In the genomic region with DNA sequence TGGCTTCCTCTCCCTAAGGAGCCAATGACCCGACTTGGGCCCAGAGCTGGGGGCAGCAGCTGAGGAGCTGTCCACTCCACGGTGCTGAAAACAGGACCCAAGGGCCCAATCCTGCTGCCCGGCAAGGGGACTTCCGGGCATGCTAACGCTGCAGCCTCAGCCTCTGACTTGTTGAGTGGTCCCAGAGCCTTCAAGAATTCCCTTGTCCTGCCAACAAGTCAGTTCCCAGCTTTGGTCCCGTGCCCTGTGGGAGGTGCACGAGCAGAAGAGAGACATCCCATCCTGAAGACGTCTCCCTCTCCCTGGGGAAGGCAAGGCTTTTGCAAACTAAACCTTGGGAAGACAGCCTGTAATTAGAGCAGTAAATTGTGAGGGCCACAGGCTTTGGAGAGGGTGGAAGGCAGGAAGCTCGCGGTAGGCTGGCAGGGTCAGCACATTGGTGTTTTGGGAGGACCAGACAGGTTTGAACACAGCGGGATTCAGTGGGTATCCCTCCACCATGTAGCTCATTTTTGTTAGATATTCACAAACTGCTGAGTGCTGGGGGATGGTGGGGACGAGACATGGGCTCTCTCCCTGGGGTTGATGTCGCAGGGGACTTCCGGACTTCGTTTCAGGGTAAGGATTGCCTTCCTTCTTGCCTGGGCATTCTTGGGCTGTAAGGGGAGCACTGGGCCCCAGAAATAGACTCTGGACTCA, we compare ENCODE assay signal across 18 cellular contexts. TPM values are rescaled to one million over a fixed set of nuclear protein-coding genes. Genes with fewer than 3 reads are reported as not detected.
DNase-seq lines count a peak whose midpoint lies in the region; ATAC-seq and TF ChIP-seq lines count a peak whose summit lies in the region.
"Had no signal": no experiment of that assay in that cellular context is flagged by ENCODE, and none has a peak within 500 bp of the region (broad histone marks: within the 10 kb centered on the region; RNA-seq: fewer than 3 reads in every experiment).

No MANE protein-coding gene starts in this region.

- H3K9me3 ChIP-seq in iPS DF 6.9 (ENCODE audit: control insufficient read depth, insufficient read depth, low read length) (no peaks in the 10 kb centered on the region), upper lobe of right lung (no peaks in the 10 kb centered on the region)
- H3K9me3 ChIP-seq: ovary had no signal

- DNase-seq in activated effector memory CD4-positive, alpha-beta T cell treated with anti-CD3 and anti-CD28 coated beads, Interleukin-2, amount 50 U/mL, for 16 hours = peak; percentile 48
- no peak for DNase-seq in activated effector memory CD4-positive, alpha-beta T cell treated with Interleukin-2 at 50 U/mL for 16 hours
- DNase-seq in NCI-H69 (lab: John Stamatoyannopoulos, UW) (peak; percentile 81), iPS DF 6.9 (ENCODE audit: low read depth, low spot score) (peak; percentile 37), upper lobe of right lung (peak; percentile 37), GM10266 (ENCODE audit: extremely low spot score) (no peak), retina (no peak), COR-L47 (lab: John Stamatoyannopoulos, UW) (no peak)
- DNase-seq: activated CD8-positive, alpha-beta T cell treated with anti-CD3 and anti-CD28 coated beads, Interleukin-2, amount 10 ng/mL, durations not matched to agents 7 days and 5 days; activated gamma-delta T cell; DMS153; effector CD8-positive, alpha-beta T cell; foreskin keratinocyte; immature natural killer cell; midbrain; NCI-H1417 treated with DMSO at 0.1 percent for 48 hours; NCI-H526 treated with DMSO at 0.1 percent for 48 hours; ovary had no signal

- no peak overlapping the region for H3K4me3 ChIP-seq in iPS DF 6.9 (ENCODE audit: low read length)
- no peak overlapping the region for H3K4me3 ChIP-seq in upper lobe of right lung
- H3K4me3 ChIP-seq: ovary had no signal

- H3K27ac ChIP-seq in iPS DF 6.9 (ENCODE audit: low read length) = no peak overlapping the region
- H3K27ac ChIP-seq in upper lobe of right lung = no peak overlapping the region
- H3K27ac ChIP-seq: foreskin keratinocyte, ovary had no signal

- intact Hi-C loops in upper lobe of right lung (cut with DNase I) = no loop called here

- H3K36me3 ChIP-seq in iPS DF 6.9 (ENCODE audit: control insufficient read depth, insufficient read depth, low read length) (no peaks in the 10 kb centered on the region; the same call in 1 of the 2 replicates), upper lobe of right lung (no peaks in the 10 kb centered on the region)
- H3K36me3 ChIP-seq: ovary had no signal

- H3K4me1 ChIP-seq in iPS DF 6.9 (ENCODE audit: control insufficient read depth, insufficient read depth, low read length) (peaks cover 6% of the 10 kb centered on the region; the same call in 1 of the 2 replicates), upper lobe of right lung (no peaks in the 10 kb centered on the region)

- WGBS in iPS DF 6.9 (ENCODE audit: insufficient coverage, insufficient read length) = no CpG with 5 or more reads among the region's 15 CpGs

- ATAC-seq in upper lobe of right lung = peak; percentile 11
- ATAC-seq: activated CD8-positive, alpha-beta T cell treated with anti-CD3 and anti-CD28 coated beads, Interleukin-2, amount 10 ng/mL, durations not matched to agents 7 days and 5 days; foreskin keratinocyte had no signal

- TF ChIP-seq CTCF in upper lobe of right lung (IDR thresholded peaks at IDR 0.05) (no peak), GM10266 (IDR thresholded peaks at IDR 0.05; ENCODE audit: control insufficient read depth, insufficient read depth, low read depth, missing control alignments) (no peak)

- H3K27me3 ChIP-seq in iPS DF 6.9 (ENCODE audit: control insufficient read depth, insufficient read depth, low read length) (no peaks in the 10 kb centered on the region), upper lobe of right lung (peaks cover 9% of the 10 kb centered on the region)
- H3K27me3 ChIP-seq: ovary had no signal

RNA-seq across cellular contexts. Expression of gene PRR23E, which starts 29.8 kb away (rescaled TPM):
- not detected for total RNA-seq in upper lobe of right lung
- total RNA-seq: activated CD8-positive, alpha-beta T cell treated with anti-CD3 and anti-CD28 coated beads, Interleukin-2, amount 10 ng/mL, durations not matched to agents 7 days and 5 days; foreskin keratinocyte; ovary had no signal

Comparison
In these comparisons a context has a peak if more than half of its experiments do, and no peak if none do; other contexts are left out.
1. DNase-seq: peak in activated effector memory CD4-positive, alpha-beta T cell treated with anti-CD3 and anti-CD28 coated beads, Interleukin-2, amount 50 U/mL, for 16 hours (single experiment), NCI-H69 (single experiment), iPS DF 6.9 (single experiment) and upper lobe of right lung (single experiment); none in activated effector memory CD4-positive, alpha-beta T cell treated with Interleukin-2 at 50 U/mL for 16 hours (single experiment), GM10266 (single experiment), retina (single experiment) and COR-L47 (single experiment).